20 cellular contexts compared by ENCODE assay signal in the genomic region with DNA sequence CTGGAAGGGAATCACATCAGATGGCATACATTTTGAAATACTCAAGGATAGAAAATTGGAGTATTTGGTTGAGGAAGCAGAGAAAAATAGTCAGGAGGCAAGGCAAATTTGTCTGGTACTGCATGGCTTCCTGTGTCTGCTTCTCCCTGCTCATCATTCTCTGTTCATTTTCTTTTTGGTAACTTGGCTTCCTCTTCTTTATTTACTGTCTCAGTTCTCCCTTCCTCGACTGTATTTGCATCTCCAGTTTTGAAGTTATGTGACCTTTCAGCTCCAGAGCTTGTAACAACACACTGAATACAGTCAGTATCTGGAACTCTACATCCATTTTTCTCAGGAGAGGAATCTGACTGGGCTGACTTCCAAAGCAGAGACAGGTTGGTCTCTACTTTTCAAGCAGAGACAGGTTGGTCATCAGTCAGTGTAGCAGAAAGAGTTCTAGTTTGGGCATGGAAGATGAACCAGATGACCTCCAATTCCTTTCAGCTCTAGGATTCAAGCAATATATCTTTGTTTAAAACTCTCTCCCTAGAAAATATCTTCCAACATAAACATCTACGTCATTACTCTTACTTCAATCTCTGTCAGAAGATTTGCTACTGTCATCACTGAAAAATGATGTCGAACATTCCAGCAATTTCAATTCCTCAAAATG.
DNase-seq lines count a peak whose midpoint lies in the region; ATAC-seq and TF ChIP-seq lines count a peak whose summit lies in the region.
"Had no signal": no experiment of that assay in that cellular context is flagged by ENCODE, and none has a peak within 500 bp of the region (broad histone marks: within the 10 kb centered on the region; RNA-seq: fewer than 3 reads in every experiment).

No MANE protein-coding gene starts in this region.

- no peak overlapping the region for H2BK15ac ChIP-seq in mesenchymal stem cell (ENCODE audit: low read depth, poor library complexity, severe bottlenecking)

- no peaks in the 10 kb centered on the region for H3K36me3 ChIP-seq in mesenchymal stem cell (ENCODE audit: control insufficient read depth in 1 of 2, insufficient read depth in 2 of 2, low read depth in 1 of 2, low read length in 2 of 2)
- H3K36me3 ChIP-seq: BE2C had no signal

- no peak overlapping the region for H3K4ac ChIP-seq in mesenchymal stem cell (ENCODE audit: low read depth in 1 of 2, low read length in 2 of 2)

- no peak overlapping the region for H2AK5ac ChIP-seq in mesenchymal stem cell (ENCODE audit: low read length, severe bottlenecking)

- ATAC-seq in GM18867 (IDR thresholded peaks at IDR 0.05; ENCODE audit: unreplicated experiment), result peak; percentile 52
- no peak for ATAC-seq in activated naive CD4-positive, alpha-beta T cell treated with anti-CD3 and anti-CD28 coated beads, Interleukin-2, amount 50 U/mL, for 72 hours
- ATAC-seq: Panc1 had no signal

- no peak overlapping the region for H3K18ac ChIP-seq in mesenchymal stem cell (ENCODE audit: low read depth in 1 of 2, low read length in 2 of 2)

- H3K27ac Mint-ChIP-seq in chondrocyte (ENCODE audit: unreplicated experiment), result peak overlapping the region; percentile 63
- no peak overlapping the region for H3K27ac Mint-ChIP-seq in T-helper 2 cell treated with Interferon-gamma antibody and Interleukin-4, amounts not matched to agents 5 μg/mL and 100 μg/mL, for 36 hours
- no peak overlapping the region for H3K27ac Mint-ChIP-seq in activated naive CD4-positive, alpha-beta T cell treated with anti-CD3 and anti-CD28 coated beads, Interleukin-2, amount 50 U/mL, for 72 hours
- H3K27ac Mint-ChIP-seq: CD4-positive, alpha-beta memory T cell; HFFc6 had no signal

- H2AFZ ChIP-seq in mesenchymal stem cell (ENCODE audit: low read depth, low read length), result no peak overlapping the region

- no peak overlapping the region for H2BK120ac ChIP-seq in mesenchymal stem cell (ENCODE audit: low read depth, low read length)

- H3K23ac ChIP-seq in mesenchymal stem cell (ENCODE audit: low read length in 2 of 2), result no peak overlapping the region

- H4K8ac ChIP-seq in mesenchymal stem cell (ENCODE audit: low read length), result no peak overlapping the region

- no peak overlapping the region for H2BK5ac ChIP-seq in mesenchymal stem cell (ENCODE audit: low read depth, low read length, poor library complexity, severe bottlenecking)

- no peak for TF ChIP-seq CTCF in chondrocyte (IDR thresholded peaks at IDR 0.05)

- H3K27me3 ChIP-seq in mesenchymal stem cell (ENCODE audit: control insufficient read depth in 1 of 2, insufficient read depth in 1 of 2, low read length in 2 of 2), result no peaks in the 10 kb centered on the region
- H3K27me3 ChIP-seq: BE2C had no signal

- H4K91ac ChIP-seq in mesenchymal stem cell (ENCODE audit: low read length), result no peak overlapping the region

- H3K27ac ChIP-seq in mesenchymal stem cell (ENCODE audit: low read length, poor library complexity, severe bottlenecking), result no peak overlapping the region
- H3K27ac ChIP-seq: KMS-11 had no signal

- no peak overlapping the region for H3K4me3 Mint-ChIP-seq in chondrocyte (ENCODE audit: unreplicated experiment)
- H3K4me3 Mint-ChIP-seq in T-helper 2 cell treated with Interferon-gamma antibody and Interleukin-4, amounts not matched to agents 5 μg/mL and 100 μg/mL, for 36 hours, result no peak overlapping the region
- H3K4me3 Mint-ChIP-seq: CD4-positive, alpha-beta memory T cell; HFFc6 had no signal

- H3K79me1 ChIP-seq in mesenchymal stem cell (replicated peaks; ENCODE audit: low read length, poor library complexity, severe bottlenecking), result no peaks in the 10 kb centered on the region

- no peaks in the 10 kb centered on the region for H3K9me3 ChIP-seq in mesenchymal stem cell (ENCODE audit: control insufficient read depth, low read length)
- H3K9me3 ChIP-seq: BE2C had no signal

- H2BK12ac ChIP-seq in mesenchymal stem cell (ENCODE audit: low read length in 2 of 2), result no peak overlapping the region

- no peak overlapping the region for H3K4me3 ChIP-seq in mesenchymal stem cell (ENCODE audit: insufficient read depth in 1 of 2, low read depth in 1 of 2, low read length in 2 of 2)

- H3K27me3 Mint-ChIP-seq in chondrocyte (ENCODE audit: low read depth), result no peaks in the 10 kb centered on the region
- no peaks in the 10 kb centered on the region for H3K27me3 Mint-ChIP-seq in T-helper 2 cell treated with Interferon-gamma antibody and Interleukin-4, amounts not matched to agents 5 μg/mL and 100 μg/mL, for 36 hours (ENCODE audit: low read depth)
- H3K27me3 Mint-ChIP-seq: CD4-positive, alpha-beta memory T cell had no signal

- H3K9ac ChIP-seq in mesenchymal stem cell (ENCODE audit: low read length), result no peak overlapping the region
- H3K9ac ChIP-seq: KMS-11 had no signal

- peak; percentile 80 for DNase-seq in NCI-H226
- DNase-seq in chondrocyte (ENCODE audit: low spot score), result no peak
- DNase-seq in mesenchymal stem cell, result peak; percentile 3
- DNase-seq in NCI-H69 (lab: John Stamatoyannopoulos, UW), result no peak
- DNase-seq in T-helper 2 cell treated with Interferon-gamma antibody and Interleukin-4, amounts not matched to agents 5 μg/mL and 100 μg/mL, for 36 hours (ENCODE audit: low spot score), result no peak
- DNase-seq in activated naive CD4-positive, alpha-beta T cell treated with anti-CD3 and anti-CD28 coated beads, Interleukin-2, amount 50 U/mL, for 72 hours (ENCODE audit: low spot score in 2 of 2), result no peak
- no peak for DNase-seq in NCI-H82 (lab: John Stamatoyannopoulos, UW)
- DNase-seq: BE2C; CD4-positive, alpha-beta memory T cell; DND-41; GDM1; HFFc6; NCI-H187 treated with DMSO at 0.1 percent for 48 hours; NCI-H2171; NCI-H510A treated with DMSO at 0.1 percent for 48 hours; SIG-M5; SW 1271 had no signal

- no peaks in the 10 kb centered on the region for H3K4me1 ChIP-seq in mesenchymal stem cell (ENCODE audit: control insufficient read depth, insufficient read depth, low read depth, low read length)
- H3K4me1 ChIP-seq: BE2C had no signal

- H3K4me2 ChIP-seq in mesenchymal stem cell (ENCODE audit: low read length, poor library complexity, severe bottlenecking), result no peak overlapping the region
- H3K4me2 ChIP-seq: KMS-11 had no signal

- H3K4me1 Mint-ChIP-seq in chondrocyte (ENCODE audit: low read depth), result peaks cover 22% of the 10 kb centered on the region
- H3K4me1 Mint-ChIP-seq in T-helper 2 cell treated with Interferon-gamma antibody and Interleukin-4, amounts not matched to agents 5 μg/mL and 100 μg/mL, for 36 hours (ENCODE audit: low read depth), result no peaks in the 10 kb centered on the region
- H3K4me1 Mint-ChIP-seq: CD4-positive, alpha-beta memory T cell had no signal

- H3K9me3 Mint-ChIP-seq in chondrocyte (ENCODE audit: low read depth), result peaks cover 3% of the 10 kb centered on the region
- H3K9me3 Mint-ChIP-seq in T-helper 2 cell treated with Interferon-gamma antibody and Interleukin-4, amounts not matched to agents 5 μg/mL and 100 μg/mL, for 36 hours, result no peaks in the 10 kb centered on the region
- H3K9me3 Mint-ChIP-seq in activated naive CD4-positive, alpha-beta T cell treated with anti-CD3 and anti-CD28 coated beads, Interleukin-2, amount 50 U/mL, for 72 hours, result peaks cover 5 to 6% of the 10 kb centered on the region in 2 donors

- H3K36me3 Mint-ChIP-seq in chondrocyte (ENCODE audit: low read depth), result peaks cover 1% of the 10 kb centered on the region
- H3K36me3 Mint-ChIP-seq in T-helper 2 cell treated with Interferon-gamma antibody and Interleukin-4, amounts not matched to agents 5 μg/mL and 100 μg/mL, for 36 hours (ENCODE audit: low read depth), result no peaks in the 10 kb centered on the region
- H3K36me3 Mint-ChIP-seq in activated naive CD4-positive, alpha-beta T cell treated with anti-CD3 and anti-CD28 coated beads, Interleukin-2, amount 50 U/mL, for 72 hours, result no peaks in the 10 kb centered on the region
- H3K36me3 Mint-ChIP-seq: CD4-positive, alpha-beta memory T cell had no signal

- WGBS in mesenchymal stem cell, result 45% methylated on average over 2 of the region's 3 CpGs

- H3K14ac ChIP-seq in mesenchymal stem cell (ENCODE audit: low read length in 2 of 2), result no peak overlapping the region

Comparison
In these comparisons a context has a peak if more than half of its experiments do, and no peak if none do; other contexts are left out.
1. DNase-seq: peak in NCI-H226 (single experiment) and mesenchymal stem cell (single experiment); none in chondrocyte (single experiment), NCI-H69 (single experiment), T-helper 2 cell treated with Interferon-gamma antibody and Interleukin-4, amounts not matched to agents 5 μg/mL and 100 μg/mL, for 36 hours (single experiment), activated naive CD4-positive, alpha-beta T cell treated with anti-CD3 and anti-CD28 coated beads, Interleukin-2, amount 50 U/mL, for 72 hours (0 of 2) and NCI-H82 (single experiment).